1 cellular context compared by ENCODE assay signal in genomic region chr10:132298038-132298935, GRCh38.
TF ChIP-seq lines count a peak whose summit lies in the region.

No MANE protein-coding gene starts in this region.

TF ChIP-seq in IMR-90, 13 proteins besides CTCF, POLR2A, EP300 and RAD21:
- TF ChIP-seq NFE2L2 (IDR thresholded peaks at IDR 0.05; ENCODE audit: low read depth, low read length), result no peak
